Comparison of ENCODE assay signal across 24 cellular contexts in genomic region chr9:133510926-133511505, GRCh38. TPM values are rescaled to one million over a fixed set of nuclear protein-coding genes. Genes with fewer than 3 reads are reported as not detected.
"Had no signal": no experiment of that assay in that cellular context is flagged by ENCODE, and none has a peak within 500 bp of the region (broad histone marks: within the 10 kb centered on the region; RNA-seq: fewer than 3 reads in every experiment).

No MANE protein-coding gene starts in this region.

- DNase-seq: activated B cell treated with CpG ODN at 0.5 μM for 24 hours; activated CD4-positive, alpha-beta T cell treated with anti-CD3 and anti-CD28 coated beads for 1 hour; activated CD4-positive, alpha-beta T cell treated with anti-CD3 and anti-CD28 coated beads, Interleukin-2, amount 10 ng/mL, durations not matched to agents 24 days and 14 days; activated CD4-positive, alpha-beta T cell treated with anti-CD3 and anti-CD28 coated beads, Interleukin-2, amount 50 U/mL, for 48 hours; activated CD8-positive, alpha-beta memory T cell treated with anti-CD3 and anti-CD28 coated beads, Interleukin-2, amount 10 ng/mL, durations not matched to agents 7 days and 5 days; activated effector memory CD4-positive, alpha-beta T cell treated with Interleukin-2 at 50 U/mL for 16 hours; activated naive CD4-positive, alpha-beta T cell; activated T-cell treated with anti-CD3 and anti-CD28 coated beads, Interleukin-2, amount 50 U/mL, for 24 hours; body of pancreas; NCI-H1092; NCI-H1436; NCI-H1694 treated with DMSO at 0.1 percent for 48 hours; NCI-H2029 treated with DMSO at 0.1 percent for 48 hours; NCI-H524; Peyer's patch; SHP77 treated with DMSO at 0.1 percent for 48 hours; T-helper 2 cell; T1000 had no signal

- H3K27ac ChIP-seq: ascending aorta, body of pancreas, KMS-11, Peyer's patch had no signal

- H3K9me3 Mint-ChIP-seq: activated B cell treated with CpG ODN at 0.5 μM for 24 hours; activated CD4-positive, alpha-beta T cell treated with anti-CD3 and anti-CD28 coated beads, Interleukin-2, amount 10 ng/mL, durations not matched to agents 24 days and 14 days; activated naive CD4-positive, alpha-beta T cell treated with anti-CD3 and anti-CD28 coated beads, Interleukin-2, amount 50 U/mL, for 24 hours; activated T-cell treated with anti-CD3 and anti-CD28 coated beads, Interleukin-2, amount 50 U/mL, for 24 hours; activated T-helper 1 cell treated with anti-CD3 and anti-CD28 coated beads, Interleukin-12 subunit alpha, Interleukin-12 subunit beta, Interleukin-2, Interleukin-4 antibody, amounts not matched to agents 30 ng/mL and 10 ng/mL and 1 ng/mL, durations not matched to agents 14 hours and 24 hours and 36 hours had no signal

- H3K27me3 ChIP-seq: ascending aorta, body of pancreas, Peyer's patch had no signal

- H3K9ac ChIP-seq: KMS-11 had no signal

- ATAC-seq: activated CD8-positive, alpha-beta memory T cell treated with anti-CD3 and anti-CD28 coated beads, Interleukin-2, amount 10 ng/mL, durations not matched to agents 7 days and 5 days; body of pancreas had no signal

- H3K27ac Mint-ChIP-seq: activated B cell treated with CpG ODN at 0.5 μM for 24 hours; activated CD4-positive, alpha-beta T cell treated with anti-CD3 and anti-CD28 coated beads, Interleukin-2, amount 10 ng/mL, durations not matched to agents 24 days and 14 days; activated CD8-positive, alpha-beta memory T cell treated with anti-CD3 and anti-CD28 coated beads, Interleukin-2, amount 10 ng/mL, durations not matched to agents 7 days and 5 days; activated naive CD4-positive, alpha-beta T cell treated with anti-CD3 and anti-CD28 coated beads, Interleukin-2, amount 50 U/mL, for 24 hours; activated T-cell treated with anti-CD3 and anti-CD28 coated beads, Interleukin-2, amount 50 U/mL, for 24 hours; activated T-helper 1 cell treated with anti-CD3 and anti-CD28 coated beads, Interleukin-12 subunit alpha, Interleukin-12 subunit beta, Interleukin-2, Interleukin-4 antibody, amounts not matched to agents 30 ng/mL and 10 ng/mL and 1 ng/mL, durations not matched to agents 14 hours and 24 hours and 36 hours had no signal

- H3K9me3 ChIP-seq: ascending aorta, body of pancreas, Peyer's patch had no signal

- H3K4me3 ChIP-seq: ascending aorta, body of pancreas, Peyer's patch had no signal

- H3K36me3 Mint-ChIP-seq: activated CD8-positive, alpha-beta memory T cell treated with anti-CD3 and anti-CD28 coated beads, Interleukin-2, amount 10 ng/mL, durations not matched to agents 7 days and 5 days; activated naive CD4-positive, alpha-beta T cell treated with anti-CD3 and anti-CD28 coated beads, Interleukin-2, amount 50 U/mL, for 24 hours had no signal

- H3K27me3 Mint-ChIP-seq: activated CD4-positive, alpha-beta T cell treated with anti-CD3 and anti-CD28 coated beads, Interleukin-2, amount 10 ng/mL, durations not matched to agents 24 days and 14 days; activated CD8-positive, alpha-beta memory T cell treated with anti-CD3 and anti-CD28 coated beads, Interleukin-2, amount 10 ng/mL, durations not matched to agents 7 days and 5 days; activated naive CD4-positive, alpha-beta T cell treated with anti-CD3 and anti-CD28 coated beads, Interleukin-2, amount 50 U/mL, for 24 hours; activated T-cell treated with anti-CD3 and anti-CD28 coated beads, Interleukin-2, amount 50 U/mL, for 24 hours had no signal

- H3K36me3 ChIP-seq: ascending aorta, Peyer's patch had no signal

- H3K4me2 ChIP-seq: KMS-11 had no signal

- H3K4me3 Mint-ChIP-seq: activated B cell treated with CpG ODN at 0.5 μM for 24 hours; activated CD4-positive, alpha-beta T cell treated with anti-CD3 and anti-CD28 coated beads, Interleukin-2, amount 10 ng/mL, durations not matched to agents 24 days and 14 days; activated CD8-positive, alpha-beta memory T cell treated with anti-CD3 and anti-CD28 coated beads, Interleukin-2, amount 10 ng/mL, durations not matched to agents 7 days and 5 days; activated naive CD4-positive, alpha-beta T cell treated with anti-CD3 and anti-CD28 coated beads, Interleukin-2, amount 50 U/mL, for 24 hours; activated T-cell treated with anti-CD3 and anti-CD28 coated beads, Interleukin-2, amount 50 U/mL, for 24 hours; activated T-helper 1 cell treated with anti-CD3 and anti-CD28 coated beads, Interleukin-12 subunit alpha, Interleukin-12 subunit beta, Interleukin-2, Interleukin-4 antibody, amounts not matched to agents 30 ng/mL and 10 ng/mL and 1 ng/mL, durations not matched to agents 14 hours and 24 hours and 36 hours had no signal

- H3K4me1 Mint-ChIP-seq: activated B cell treated with CpG ODN at 0.5 μM for 24 hours had no signal

RNA-seq across cellular contexts. Expression of gene MYMK, which starts 13.7 kb away (rescaled TPM):
- total RNA-seq: activated B cell treated with CpG ODN at 0.5 μM for 24 hours; activated CD4-positive, alpha-beta T cell treated with anti-CD3 and anti-CD28 coated beads, Interleukin-2, amount 10 ng/mL, durations not matched to agents 24 days and 14 days; activated CD8-positive, alpha-beta memory T cell treated with anti-CD3 and anti-CD28 coated beads, Interleukin-2, amount 10 ng/mL, durations not matched to agents 7 days and 5 days; activated T-helper 1 cell treated with anti-CD3 and anti-CD28 coated beads, Interleukin-12 subunit alpha, Interleukin-12 subunit beta, Interleukin-2, Interleukin-4 antibody, amounts not matched to agents 30 ng/mL and 10 ng/mL and 1 ng/mL, durations not matched to agents 14 hours and 24 hours and 36 hours; ascending aorta; body of pancreas; bronchial epithelial cell; MCF 10A; Peyer's patch had no signal

RNA-seq across cellular contexts. Expression of gene ADAMTSL2, which starts 23.5 kb away (rescaled TPM):
- total RNA-seq: activated B cell treated with CpG ODN at 0.5 μM for 24 hours; activated CD4-positive, alpha-beta T cell treated with anti-CD3 and anti-CD28 coated beads, Interleukin-2, amount 10 ng/mL, durations not matched to agents 24 days and 14 days; activated CD8-positive, alpha-beta memory T cell treated with anti-CD3 and anti-CD28 coated beads, Interleukin-2, amount 10 ng/mL, durations not matched to agents 7 days and 5 days; activated T-helper 1 cell treated with anti-CD3 and anti-CD28 coated beads, Interleukin-12 subunit alpha, Interleukin-12 subunit beta, Interleukin-2, Interleukin-4 antibody, amounts not matched to agents 30 ng/mL and 10 ng/mL and 1 ng/mL, durations not matched to agents 14 hours and 24 hours and 36 hours; bronchial epithelial cell; MCF 10A had no signal
